In the genomic region with DNA sequence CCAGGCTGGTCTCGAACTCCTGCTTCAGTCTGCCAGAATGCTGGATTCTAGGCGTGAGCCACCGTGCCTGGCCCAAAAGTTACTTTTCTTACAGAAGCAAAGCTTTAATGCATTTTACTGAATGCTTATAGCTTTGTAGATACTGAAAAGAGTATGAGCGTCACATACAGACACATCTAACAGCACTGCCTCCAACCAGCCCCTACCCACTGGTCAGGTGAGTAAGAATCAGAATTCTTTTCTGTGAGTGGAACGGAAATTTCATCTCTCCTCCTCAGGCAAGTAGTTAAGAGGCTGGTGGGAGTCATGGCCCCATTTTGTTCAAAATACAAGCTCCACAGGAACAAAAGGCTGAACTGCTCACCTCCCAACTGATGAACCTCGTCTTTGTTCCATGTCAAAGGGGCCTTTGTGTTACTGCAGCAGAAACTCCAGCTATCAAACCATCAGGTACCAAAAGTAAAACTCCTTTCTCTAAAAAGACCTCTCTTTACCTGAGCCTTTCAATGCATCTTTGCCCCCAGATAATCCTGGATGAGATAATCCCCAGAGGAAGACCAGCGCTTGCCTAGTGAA, we compare ENCODE assay signal across 21 cellular contexts. TPM values are rescaled to one million over a fixed set of nuclear protein-coding genes. Genes with fewer than 3 reads are reported as not detected.
DNase-seq lines count a peak whose midpoint lies in the region; ATAC-seq lines count a peak whose summit lies in the region.
"Had no signal": no experiment of that assay in that cellular context is flagged by ENCODE, and none has a peak within 500 bp of the region (broad histone marks: within the 10 kb centered on the region; RNA-seq: fewer than 3 reads in every experiment).

No MANE protein-coding gene starts in this region.

- H3K36me3 Mint-ChIP-seq in activated T-cell treated with anti-CD3 and anti-CD28 coated beads, Interleukin-2, amount 50 U/mL, for 24 hours (ENCODE audit: low read depth), result peaks cover 54% of the 10 kb centered on the region
- H3K36me3 Mint-ChIP-seq in naive thymus-derived CD4-positive, alpha-beta T cell, result peaks cover 0 to 35% (median 8%) of the 10 kb centered on the region in 5 donors

- CTCF ChIA-PET in naive thymus-derived CD4-positive, alpha-beta T cell (lab: Charles Lee), result interaction anchor here (0.6 to 1.2 kb wide), 4 partner anchors 33 to 227 kb away, joined by 3 read pairs; no protein-coding TSS in a partner anchor

- no peak overlapping the region for H3K4me3 ChIP-seq in naive thymus-derived CD4-positive, alpha-beta T cell (ENCODE audit: low read length)
- H3K4me3 ChIP-seq: BLaER1 treated with 17β-estradiol and CSF1 and Interleukin-3, amounts not matched to agents 10 nM and 100 nM had no signal

- peak overlapping the region; percentile 63 for H3K27ac Mint-ChIP-seq in activated T-cell treated with anti-CD3 and anti-CD28 coated beads, Interleukin-2, amount 50 U/mL, for 24 hours
- H3K27ac Mint-ChIP-seq in stimulated activated naive CD8-positive, alpha-beta T cell treated with anti-CD3 and anti-CD28 coated beads, Interleukin-15, amount 100 ng/mL, for 72 hours, result peak overlapping the region in 1 of 2 donors; percentile 48
- peak overlapping the region in 7 of 9 donors; percentile 10 to 83 (median 60) for H3K27ac Mint-ChIP-seq in naive thymus-derived CD4-positive, alpha-beta T cell

- intact Hi-C loops in naive thymus-derived CD4-positive, alpha-beta T cell (cut with micrococcal nuclease), result no loop called here

- H3K4me1 Mint-ChIP-seq in activated T-cell treated with anti-CD3 and anti-CD28 coated beads, Interleukin-2, amount 50 U/mL, for 24 hours (ENCODE audit: low read depth), result peaks cover 19% of the 10 kb centered on the region
- H3K4me1 Mint-ChIP-seq in stimulated activated naive CD8-positive, alpha-beta T cell treated with anti-CD3 and anti-CD28 coated beads, Interleukin-15, amount 100 ng/mL, for 72 hours, result peaks cover 25% of the 10 kb centered on the region
- H3K4me1 Mint-ChIP-seq in naive thymus-derived CD4-positive, alpha-beta T cell, result peaks cover 19 to 49% (median 33%) of the 10 kb centered on the region in 7 donors

- POLR2A ChIA-PET in naive thymus-derived CD4-positive, alpha-beta T cell (lab: Charles Lee), result interaction anchor here (0.7 to 1.3 kb wide), 5 partner anchors 25 to 49 kb away, joined by 3 to 5 read pairs (median 3); no protein-coding TSS in a partner anchor

- no peaks in the 10 kb centered on the region for H3K27me3 Mint-ChIP-seq in activated T-cell treated with anti-CD3 and anti-CD28 coated beads, Interleukin-2, amount 50 U/mL, for 24 hours
- H3K27me3 Mint-ChIP-seq in stimulated activated naive CD8-positive, alpha-beta T cell treated with anti-CD3 and anti-CD28 coated beads, Interleukin-15, amount 100 ng/mL, for 72 hours, result no peaks in the 10 kb centered on the region
- H3K27me3 Mint-ChIP-seq in naive thymus-derived CD4-positive, alpha-beta T cell, result no peaks in the 10 kb centered on the region

- H3K36me3 ChIP-seq in naive thymus-derived CD4-positive, alpha-beta T cell (ENCODE audit: control insufficient read depth in 2 of 3, insufficient read depth in 3 of 3, low read length in 3 of 3), result peaks cover 0 to 58% (median 15%) of the 10 kb centered on the region in 3 experiments

- no peaks in the 10 kb centered on the region for H3K9me3 ChIP-seq in naive thymus-derived CD4-positive, alpha-beta T cell (ENCODE audit: control insufficient read depth in 2 of 3, low read length in 3 of 3)

- H3K27ac ChIP-seq in naive thymus-derived CD4-positive, alpha-beta T cell (ENCODE audit: low read depth, low read length), result peak overlapping the region; percentile 56
- H3K27ac ChIP-seq: BLaER1 treated with 17β-estradiol and CSF1 and Interleukin-3, amounts not matched to agents 10 nM and 100 nM had no signal

- ATAC-seq in stimulated activated naive CD8-positive, alpha-beta T cell treated with anti-CD3 and anti-CD28 coated beads, Interleukin-15, Interleukin-2, amounts not matched to agents 100 U/mL and 50 U/mL, for 24 hours, result peak; percentile 43
- no peak for ATAC-seq in stimulated activated naive CD8-positive, alpha-beta T cell treated with anti-CD3 and anti-CD28 coated beads, Interleukin-15, amount 100 ng/mL, for 72 hours
- no peak for ATAC-seq in naive thymus-derived CD4-positive, alpha-beta T cell
- no peak for ATAC-seq in HG02588 (IDR thresholded peaks at IDR 0.05; ENCODE audit: unreplicated experiment)
- ATAC-seq: HCT116, Panc1 had no signal

- no peak for DNase-seq in activated T-cell treated with anti-CD3 and anti-CD28 coated beads, Interleukin-2, amount 50 U/mL, for 24 hours
- no peak for DNase-seq in activated T-cell treated with anti-CD3 and anti-CD28 coated beads, Interleukin-2, amount 50 U/mL, for 48 hours
- no peak for DNase-seq in stimulated activated naive CD8-positive, alpha-beta T cell treated with anti-CD3 and anti-CD28 coated beads, Interleukin-15, Interleukin-2, amounts not matched to agents 100 U/mL and 50 U/mL, for 24 hours
- no peak for DNase-seq in stimulated activated naive CD8-positive, alpha-beta T cell treated with anti-CD3 and anti-CD28 coated beads, Interleukin-15, amount 100 ng/mL, for 72 hours
- DNase-seq in naive thymus-derived CD4-positive, alpha-beta T cell, result no peak
- no peak for DNase-seq in AG08395 (ENCODE audit: low spot score)
- DNase-seq: CD8-positive, alpha-beta memory T cell; DMS79; GOT3; Kasumi-1; MM.1S; NCI-H1092 treated with DMSO at 0.1 percent for 48 hours; NCI-H146; NCI-H2081; NCI-H2171 treated with DMSO at 0.1 percent for 48 hours; NCI-H446; NCI-H526 treated with DMSO at 0.1 percent for 48 hours had no signal

- H3K9me3 Mint-ChIP-seq in activated T-cell treated with anti-CD3 and anti-CD28 coated beads, Interleukin-2, amount 50 U/mL, for 24 hours, result no peaks in the 10 kb centered on the region
- no peaks in the 10 kb centered on the region for H3K9me3 Mint-ChIP-seq in stimulated activated naive CD8-positive, alpha-beta T cell treated with anti-CD3 and anti-CD28 coated beads, Interleukin-15, amount 100 ng/mL, for 72 hours
- no peaks in the 10 kb centered on the region for H3K9me3 Mint-ChIP-seq in naive thymus-derived CD4-positive, alpha-beta T cell
- H3K9me3 Mint-ChIP-seq: CD8-positive, alpha-beta memory T cell had no signal

- H3K4me3 Mint-ChIP-seq in activated T-cell treated with anti-CD3 and anti-CD28 coated beads, Interleukin-2, amount 50 U/mL, for 24 hours, result no peak overlapping the region
- no peak overlapping the region for H3K4me3 Mint-ChIP-seq in stimulated activated naive CD8-positive, alpha-beta T cell treated with anti-CD3 and anti-CD28 coated beads, Interleukin-15, amount 100 ng/mL, for 72 hours
- H3K4me3 Mint-ChIP-seq in naive thymus-derived CD4-positive, alpha-beta T cell, result peak overlapping the region in 1 of 10 donors; percentile 15
- H3K4me3 Mint-ChIP-seq: CD8-positive, alpha-beta memory T cell had no signal

- no peaks in the 10 kb centered on the region for H3K27me3 ChIP-seq in naive thymus-derived CD4-positive, alpha-beta T cell (ENCODE audit: control insufficient read depth in 2 of 2, insufficient read depth in 2 of 2, low read length in 2 of 2)
- H3K27me3 ChIP-seq: BLaER1 treated with 17β-estradiol and CSF1 and Interleukin-3, amounts not matched to agents 10 nM and 100 nM had no signal

- H3K4me1 ChIP-seq in naive thymus-derived CD4-positive, alpha-beta T cell (ENCODE audit: control insufficient read depth in 2 of 2, insufficient read depth in 2 of 2, low read length in 2 of 2), result peaks cover 3 to 26% of the 10 kb centered on the region in 2 donors

RNA-seq across cellular contexts. Expression of gene RFLNB, which starts 0.8 kb away (rescaled TPM):
- total RNA-seq in naive thymus-derived CD4-positive, alpha-beta T cell, result 100 to 1,000 TPM in 1 of 5 experiments, 10 to 100 TPM in 4; 53.9 to 180 (median 59.2) TPM
- polyA plus RNA-seq in naive thymus-derived CD4-positive, alpha-beta T cell, result 10 to 100 TPM; 38.8 to 43.9 TPM
